27 cellular contexts compared by ENCODE assay signal in the genomic region with DNA sequence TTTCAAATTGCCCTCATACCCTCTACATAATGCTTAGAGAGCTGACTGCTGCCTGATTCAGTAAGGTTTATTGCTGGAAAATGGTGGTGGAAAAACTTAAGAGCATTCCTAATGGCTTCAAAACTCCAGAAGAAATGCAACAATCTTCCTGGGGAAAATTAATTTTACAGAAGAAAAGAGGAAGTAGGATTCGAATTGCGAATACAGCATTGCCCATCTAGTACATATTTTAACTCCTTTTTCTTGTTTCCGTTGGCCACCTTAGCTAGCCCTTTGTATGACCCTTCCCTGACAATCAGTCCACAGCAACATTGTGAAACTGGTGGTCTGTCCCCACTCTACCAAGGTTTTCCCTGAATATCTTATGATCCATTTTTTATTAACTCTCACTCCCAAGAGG.
DNase-seq lines count a peak whose midpoint lies in the region; ATAC-seq, FAIRE-seq and TF ChIP-seq lines count a peak whose summit lies in the region.
"Had no signal": no experiment of that assay in that cellular context is flagged by ENCODE, and none has a peak within 500 bp of the region (broad histone marks: within the 10 kb centered on the region; RNA-seq: fewer than 3 reads in every experiment).

No MANE protein-coding gene starts in this region.

- no peak for FAIRE-seq in GM12878 (lab: Jason Lieb, UNC)
- FAIRE-seq: A204.1, HTR-8/SVneo had no signal

- no peak for TF ChIP-seq RAD21 in GM12878 (IDR thresholded peaks at IDR 0.05; ENCODE audit: insufficient read depth, low read depth, low read length)

- TF ChIP-seq EP300 in GM12878 (IDR thresholded peaks at IDR 0.05; ENCODE audit: borderline replicate concordance in 1 of 2, control insufficient read depth in 1 of 2, low read depth in 2 of 2, low read length in 2 of 2), result no peak

- TF ChIP-seq CTCF in GM12878 (IDR thresholded peaks at IDR 0.05 in 2 of 3, conservative IDR thresholded peaks at IDR 0.05 in 1 of 3; ENCODE audit: control insufficient read depth in 2 of 3, extremely low read depth in 1 of 3, insufficient read depth in 1 of 3, low read depth in 3 of 3, low read length in 3 of 3), result no peak
- no peak for TF ChIP-seq CTCF in spleen (IDR thresholded peaks at IDR 0.05 in 8 of 11, conservative IDR thresholded peaks at IDR 0.05 in 3 of 11)

- H3K9me3 ChIP-seq in Karpas-422 (ENCODE audit: low read length) (no peaks in the 10 kb centered on the region), GM12878 (replicated peaks; ENCODE audit: control insufficient read depth, insufficient read depth, low read length) (no peaks in the 10 kb centered on the region), spleen (no peaks in the 10 kb centered on the region)
- H3K9me3 ChIP-seq: ascending aorta, left lung, prostate gland, tibial nerve had no signal

- BruUV-seq in GM12878 (replicated peaks; lab: Mats Ljungman, UMichigan), result no TSS peak

- SMC1A ChIA-PET in GM12878 (lab: Charles Lee; ENCODE audit: uncharacterized antibody, unreplicated experiment), result interaction anchor here (0.6 to 3.3 kb wide), 18 partner anchors 10 to 771 kb away, joined by 3 to 13 read pairs (median 4); a partner anchor contains a TSS

- H3K9ac ChIP-seq in Karpas-422 (ENCODE audit: low read length), result peak overlapping the region; percentile 66
- H3K9ac ChIP-seq in GM12878 (ENCODE audit: control insufficient read depth, insufficient read depth, low read length), result no peak overlapping the region

- H3K4me1 ChIP-seq in Karpas-422 (ENCODE audit: low read length) (peaks cover 86% of the 10 kb centered on the region), GM12878 (ENCODE audit: control insufficient read depth, insufficient read depth, low read length) (peaks cover 26% of the 10 kb centered on the region), spleen (peaks cover 6 to 43% (median 22%) of the 10 kb centered on the region in 6 donors)
- H3K4me1 ChIP-seq: ascending aorta, prostate gland had no signal

- intact Hi-C loops in GM12878 (cut with micrococcal nuclease; ENCODE audit: unreplicated experiment), result loop anchor here (2.0 kb wide), 1 partner anchor 15 kb away; no protein-coding TSS in a partner anchor
- intact Hi-C loops in spleen (cut with DNase I; ENCODE audit: low total_unique reads), result no loop called here

- DNase-seq in SIG-M5 treated with dmso at 0.1 percent for 504 hours (lab: John Stamatoyannopoulos, UW; ENCODE audit: unreplicated experiment) (peak; percentile 12), SIG-M5 (lab: John Stamatoyannopoulos, UW) (no peak), Karpas-422 (peak; percentile 63), GM12878 (ENCODE audit: low read depth, low spot score) (no peak), spleen (no peak), NCI-H2029 (lab: John Stamatoyannopoulos, UW) (no peak), glomerular visceral epithelial cell (ENCODE audit: extremely low spot score) (no peak)
- DNase-seq in activated T-cell treated with anti-CD3 and anti-CD28 coated beads, Interleukin-2, amount 50 U/mL, for 48 hours, result no peak
- DNase-seq: activated CD4-positive, alpha-beta T cell treated with anti-CD3 and anti-CD28 coated beads for 36 hours; activated CD8-positive, alpha-beta T cell treated with anti-CD3 and anti-CD28 coated beads, Interleukin-2, amount 10 ng/mL, durations not matched to agents 7 days and 5 days; activated naive CD8-positive, alpha-beta T cell treated with anti-CD3 and anti-CD28 coated beads for 36 hours; CD8-positive, alpha-beta T cell; cortex of kidney; effector memory CD8-positive, alpha-beta T cell; erythroblast; foreskin keratinocyte; KG1; left lung; mesendoderm; NCI-H2081 treated with DMSO at 0.1 percent for 48 hours; NCI-H226 had no signal

- WGBS in GM12878 (ENCODE audit: insufficient coverage, insufficient replicate concordance, low lambda C conversion rate, missing lambda C conversion rate), result 49% methylated on average over 3 of the region's 3 CpGs
- 43 to 68% (median 58%) methylated on average over 3 of the region's 3 CpGs for WGBS in spleen, 5 donors

- H3K27ac ChIP-seq in Karpas-422 (ENCODE audit: low read length), result peak overlapping the region; percentile 98
- no peak overlapping the region for H3K27ac ChIP-seq in GM12878 (ENCODE audit: control insufficient read depth, insufficient read depth)
- peak overlapping the region in 5 of 8 donors; percentile 1 to 34 (median 21) for H3K27ac ChIP-seq in spleen
- H3K27ac ChIP-seq: foreskin keratinocyte, left lung, prostate gland had no signal

- H3K79me2 ChIP-seq in Karpas-422 (ENCODE audit: low read length) (no peaks in the 10 kb centered on the region), GM12878 (ENCODE audit: control insufficient read depth, insufficient read depth, low read length) (no peaks in the 10 kb centered on the region)

- no peaks in the 10 kb centered on the region for H4K20me1 ChIP-seq in Karpas-422 (ENCODE audit: insufficient read depth, low read depth, low read length)
- no peaks in the 10 kb centered on the region for H4K20me1 ChIP-seq in GM12878 (ENCODE audit: control insufficient read depth, insufficient read depth)

- peak; percentile 23 for ATAC-seq in GM12878
- ATAC-seq: activated CD4-positive, alpha-beta T cell treated with anti-CD3 and anti-CD28 coated beads for 36 hours; activated CD8-positive, alpha-beta T cell treated with anti-CD3 and anti-CD28 coated beads, Interleukin-2, amount 10 ng/mL, durations not matched to agents 7 days and 5 days; CD8-positive, alpha-beta T cell; effector memory CD8-positive, alpha-beta T cell; foreskin keratinocyte; HCT116; left lung had no signal

- POLR2A ChIA-PET in GM12878 (lab: Charles Lee), result interaction anchor here (0.7 to 1.1 kb wide), 3 partner anchors 13 to 590 kb away, joined by 3 read pairs; no protein-coding TSS in a partner anchor

- H3K4me3 ChIP-seq in Karpas-422 (ENCODE audit: low read length) (peak overlapping the region; percentile 31), GM12878 (no peak overlapping the region), spleen (no peak overlapping the region)
- H3K4me3 ChIP-seq: ascending aorta, left lung, prostate gland, tibial nerve had no signal

- H2AFZ ChIP-seq in Karpas-422 (ENCODE audit: low read length) (0 out of 2 replicates have a peak overlapping the region, but pooled peaks have one; percentile 7), GM12878 (ENCODE audit: control insufficient read depth, low read depth, low read length) (no peak overlapping the region)

- H3K9me2 ChIP-seq in Karpas-422 (replicated peaks; ENCODE audit: insufficient read depth, low read length), result no peaks in the 10 kb centered on the region

- TF ChIP-seq POLR2A in GM12878 (IDR thresholded peaks at IDR 0.05; ENCODE audit: low read depth, low read length), result no peak
- no peak for TF ChIP-seq POLR2A in spleen (IDR thresholded peaks at IDR 0.05)

- H3K36me3 ChIP-seq in Karpas-422 (ENCODE audit: insufficient read depth, low read length) (no peaks in the 10 kb centered on the region), GM12878 (ENCODE audit: control insufficient read depth in 2 of 2, insufficient read depth in 2 of 2, low read length in 1 of 2) (no peaks in the 10 kb centered on the region), spleen (no peaks in the 10 kb centered on the region)
- H3K36me3 ChIP-seq: ascending aorta, left lung, prostate gland, tibial nerve had no signal

- RAD21 ChIA-PET in GM12878 (lab: Charles Lee; ENCODE audit: unreplicated experiment), result interaction anchor here (0.8 to 1.6 kb wide), 7 partner anchors 12 to 226 kb away, joined by 3 to 10 read pairs (median 3); no protein-coding TSS in a partner anchor

- peak overlapping the region; percentile 66 for H3K4me2 ChIP-seq in Karpas-422 (ENCODE audit: low read depth, low read length, poor library complexity, severe bottlenecking)
- peak overlapping the region; percentile 67; the same call in 1 of the 2 replicates for H3K4me2 ChIP-seq in GM12878 (ENCODE audit: control insufficient read depth, insufficient read depth)

- in situ Hi-C loops in GM12878 (cut with MboI), result no loop called here

- CTCF ChIA-PET in GM12878 (lab: Yijun Ruan, JAX), result interaction anchor here (0.7 to 4.4 kb wide), 5 partner anchors 12 to 654 kb away, joined by 3 to 21 read pairs (median 7); no protein-coding TSS in a partner anchor

- no peaks in the 10 kb centered on the region for H3K27me3 ChIP-seq in Karpas-422 (ENCODE audit: low read length)
- no peaks in the 10 kb centered on the region; a peak in 1 of 4 replicates for H3K27me3 ChIP-seq in GM12878 (replicated peaks in 1 of 2; ENCODE audit: control insufficient read depth in 2 of 2, insufficient read depth in 2 of 2, low read length in 1 of 2)
- peaks cover 0 to 16% (median 0%) of the 10 kb centered on the region in 7 donors for H3K27me3 ChIP-seq in spleen (replicated peaks in 1 of 7)
- H3K27me3 ChIP-seq: ascending aorta, foreskin keratinocyte, tibial nerve had no signal

TF ChIP-seq in GM12878, 131 proteins besides CTCF, POLR2A, EP300 and RAD21 (continues in another document):
- TF ChIP-seq SMARCA5 (IDR thresholded peaks at IDR 0.05), result no peak
- TF ChIP-seq MEF2A (IDR thresholded peaks at IDR 0.05; ENCODE audit: insufficient read depth, low read depth, low read length), result no peak
- no peak for TF ChIP-seq ZZZ3 (IDR thresholded peaks at IDR 0.05; ENCODE audit: control insufficient read depth, insufficient read length, low read depth)
- TF ChIP-seq TCF12 (IDR thresholded peaks at IDR 0.05; ENCODE audit: low read depth, low read length), result no peak
- TF ChIP-seq IKZF1 (conservative IDR thresholded peaks at IDR 0.05), result 0 out of 2 replicates have a peak, but pooled peaks have one; percentile 6
- TF ChIP-seq SREBF1 (IDR thresholded peaks at IDR 0.05; ENCODE audit: low read length), result no peak
- TF ChIP-seq, protein P1, sequence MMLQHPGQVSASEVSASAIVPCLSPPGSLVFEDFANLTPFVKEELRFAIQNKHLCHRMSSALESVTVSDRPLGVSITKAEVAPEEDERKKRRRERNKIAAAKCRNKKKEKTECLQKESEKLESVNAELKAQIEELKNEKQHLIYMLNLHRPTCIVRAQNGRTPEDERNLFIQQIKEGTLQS (IDR thresholded peaks at IDR 0.05; ENCODE audit: borderline replicate concordance, extremely low read depth, low read depth, low read length), result no peak
- TF ChIP-seq EGR1 (IDR thresholded peaks at IDR 0.05; ENCODE audit: borderline replicate concordance in 1 of 2, low read depth in 2 of 2, low read length in 2 of 2), result no peak

Comparison
In these comparisons a context has a peak if more than half of its experiments do, and no peak if none do; other contexts are left out.
1. DNase-seq: peak in SIG-M5 treated with dmso at 0.1 percent for 504 hours (single experiment) and Karpas-422 (single experiment); none in SIG-M5 (single experiment), GM12878 (single experiment), spleen (single experiment), activated T-cell treated with anti-CD3 and anti-CD28 coated beads, Interleukin-2, amount 50 U/mL, for 48 hours (0 of 2), NCI-H2029 (single experiment) and glomerular visceral epithelial cell (single experiment).